In the genomic region with DNA sequence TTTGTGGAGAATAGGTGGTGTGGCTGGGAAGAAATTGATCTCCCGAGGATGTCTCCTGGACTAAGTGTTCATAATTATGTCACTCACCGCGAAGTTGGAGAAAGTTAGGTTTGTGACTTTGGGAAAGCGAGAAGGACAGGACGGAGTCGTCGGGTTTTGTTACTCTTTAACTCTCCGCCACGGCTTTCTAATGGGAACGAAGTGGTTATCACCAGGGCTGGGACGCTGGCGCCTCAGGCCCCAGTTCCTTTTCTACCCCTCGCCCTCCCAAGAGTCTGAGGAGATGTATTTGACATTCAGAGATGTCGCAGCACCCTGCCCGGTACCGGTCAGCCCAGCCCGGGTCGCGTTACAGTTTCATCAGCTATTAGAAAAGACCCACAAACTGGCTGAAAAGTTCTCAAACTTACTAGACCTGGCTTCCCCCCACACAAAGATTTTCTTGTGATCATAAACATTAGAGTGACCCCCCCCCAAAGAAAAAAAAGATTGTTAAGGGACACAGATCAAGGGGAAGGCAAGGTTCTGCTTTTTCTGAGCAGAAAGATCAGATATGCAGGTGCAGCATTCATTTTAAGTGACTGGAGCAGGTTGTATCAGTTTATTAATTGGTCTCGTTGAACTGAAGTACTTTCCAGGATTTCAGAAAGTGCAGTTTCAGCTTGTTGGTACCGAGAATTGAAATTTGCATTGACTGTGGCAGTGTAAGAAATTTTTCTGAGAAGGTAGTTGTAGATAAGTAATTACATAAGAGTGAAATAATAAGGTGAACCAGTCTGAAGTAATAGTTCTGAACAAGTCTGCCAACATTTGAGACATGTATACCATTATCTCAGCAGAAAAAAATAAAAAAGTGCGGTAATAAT, we compare ENCODE assay signal across 8 cellular contexts. TPM values are rescaled to one million over a fixed set of nuclear protein-coding genes. Genes with fewer than 3 reads are reported as not detected.
DNase-seq lines count a peak whose midpoint lies in the region; ATAC-seq and TF ChIP-seq lines count a peak whose summit lies in the region.

No MANE protein-coding gene starts in this region.

- ATAC-seq in left lung (no peak), GM19328 (IDR thresholded peaks at IDR 0.05; ENCODE audit: unreplicated experiment) (no peak), HG03439 (IDR thresholded peaks at IDR 0.05; ENCODE audit: unreplicated experiment) (no peak)

- peak overlapping the region; percentile 48 for H3K4me3 ChIP-seq in LNCaP clone FGC (ENCODE audit: low read depth, low read length)
- peak overlapping the region; percentile 59 to 70 for H3K4me3 ChIP-seq in left lung
- H3K4me3 ChIP-seq in testis = peak overlapping the region; percentile 78 to 81

- H3K9me3 ChIP-seq in left lung (no peaks in the 10 kb centered on the region), testis (no peaks in the 10 kb centered on the region)

- BruUV-seq in Calu3 (replicated peaks; lab: Mats Ljungman, UMichigan) = TSS peak; percentile 38

- H3K36me3 Mint-ChIP-seq in Calu3 (ENCODE audit: insufficient read depth, unreplicated experiment) = peaks cover 36% of the 10 kb centered on the region

- H3K9me3 Mint-ChIP-seq in Calu3 (ENCODE audit: low read depth, unreplicated experiment) = no peaks in the 10 kb centered on the region

- H3K4me1 ChIP-seq in left lung (peaks cover 9 to 43% of the 10 kb centered on the region in 2 donors), testis (peaks cover 33% of the 10 kb centered on the region)

- H3K27ac Mint-ChIP-seq in Calu3 (ENCODE audit: unreplicated experiment) = peak overlapping the region; percentile 60

- peaks cover 12% of the 10 kb centered on the region for H3K4me1 Mint-ChIP-seq in Calu3 (ENCODE audit: low read depth, unreplicated experiment)

- CTCF ChIA-PET in Calu3 (lab: Charles Lee) = interaction anchor here (0.6 to 1.0 kb wide), 4 partner anchors 16 to 393 kb away, joined by 3 to 6 read pairs (median 4); no protein-coding TSS in a partner anchor

- peak overlapping the region; percentile 86 for H3K4me3 Mint-ChIP-seq in Calu3 (ENCODE audit: low read depth, unreplicated experiment)

- H3K36me3 ChIP-seq in left lung (peaks cover 0 to 17% of the 10 kb centered on the region in 2 donors), testis (ENCODE audit: low read depth, missing control alignments) (no peaks in the 10 kb centered on the region)

- intact Hi-C loops in Calu3 (cut with micrococcal nuclease; ENCODE audit: unreplicated experiment) (loop anchor here (2.0 to 5.0 kb wide), 4 partner anchors 67 to 222 kb away; no protein-coding TSS in a partner anchor), left lung (cut with DNase I) (no loop called here), testis (cut with DNase I; ENCODE audit: low total_unique reads) (no loop called here)

- H3K27ac ChIP-seq in left lung (peak overlapping the region; percentile 75 to 95), testis (peak overlapping the region; percentile 84 to 91)

- no peaks in the 10 kb centered on the region for H3K27me3 Mint-ChIP-seq in Calu3 (ENCODE audit: unreplicated experiment)

- 8 to 22% methylated on average over 22 of the region's 22 CpGs for WGBS in testis, 2 donors

- DNase-seq in Calu3 (no peak), LNCaP clone FGC (ENCODE audit: low read depth) (no peak), astrocyte of the hippocampus (ENCODE audit: low read depth, low spot score) (peak; percentile 47), left lung (peak; percentile 37 to 78), testis (peak; percentile 34), HCEC 1CT (no peak)

- no peaks in the 10 kb centered on the region for H3K27me3 ChIP-seq in left lung
- no peaks in the 10 kb centered on the region for H3K27me3 ChIP-seq in testis

- TF ChIP-seq CTCF in Calu3 (IDR thresholded peaks at IDR 0.05; ENCODE audit: unreplicated experiment) (no peak), LNCaP clone FGC (IDR thresholded peaks at IDR 0.05; ENCODE audit: control insufficient read depth, extremely low read depth, insufficient read depth) (no peak), left lung (IDR thresholded peaks at IDR 0.05) (no peak), testis (IDR thresholded peaks at IDR 0.05) (no peak)

- TF ChIP-seq POLR2A in testis (IDR thresholded peaks at IDR 0.05) = no peak

RNA-seq across cellular contexts. Expression of gene ZBTB18, which starts 0.9 kb away (rescaled TPM):
- 35.8 and 37.8 TPM in 2 replicates for total RNA-seq in Calu3 (2022)
- total RNA-seq in left lung = 10 to 100 TPM; 20.6 to 23.5 TPM
- 10 to 100 TPM; 54.3 to 61.9 TPM for total RNA-seq in testis
- polyA plus RNA-seq in testis (ENCODE audit: insufficient read depth, low read depth, low replicate concordance) = 45.0 TPM

Comparison
In these comparisons a context has a peak if more than half of its experiments do, and no peak if none do; other contexts are left out.
1. DNase-seq: peak in astrocyte of the hippocampus (single experiment), left lung (2 of 2) and testis (single experiment); none in Calu3 (single experiment), LNCaP clone FGC (single experiment) and HCEC 1CT (single experiment).
2. Peak in every context shown above with its lines, with median percentiles within 50 percentile points of each other: H3K4me3 ChIP-seq.